23 cellular contexts compared by ENCODE assay signal in the genomic region with DNA sequence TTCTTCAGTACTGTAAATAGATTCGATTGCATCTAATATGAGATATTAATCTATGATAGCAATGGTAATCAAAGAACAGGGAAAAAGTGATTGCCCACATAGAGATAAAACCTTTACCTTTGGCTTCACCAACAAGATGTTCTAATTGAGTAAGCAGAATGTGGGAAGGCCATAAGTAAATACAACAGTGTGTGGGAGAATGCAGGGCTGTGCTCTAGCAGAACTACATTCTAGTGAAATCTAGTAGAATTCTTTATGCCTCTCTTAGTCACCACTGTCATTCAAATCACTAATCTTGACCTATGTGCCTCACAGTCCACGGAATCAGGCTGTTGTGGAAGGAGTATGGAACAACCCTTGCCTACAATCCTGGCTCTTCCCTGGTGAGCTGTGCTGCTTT.
"Had no signal": no experiment of that assay in that cellular context is flagged by ENCODE, and none has a peak within 500 bp of the region (broad histone marks: within the 10 kb centered on the region; RNA-seq: fewer than 3 reads in every experiment).

No MANE protein-coding gene starts in this region.

- H3K27me3 Mint-ChIP-seq: activated B cell treated with CpG ODN at 0.5 μM for 24 hours; activated CD4-positive, alpha-beta memory T cell treated with anti-CD3 and anti-CD28 coated beads for 36 hours; activated CD4-positive, alpha-beta T cell treated with anti-CD3 and anti-CD28 coated beads, Interleukin-2, amount 10 ng/mL, durations not matched to agents 24 days and 14 days; activated naive CD4-positive, alpha-beta T cell treated with anti-CD3 and anti-CD28 coated beads, Interleukin-2, amount 10 ng/mL, durations not matched to agents 7 days and 5 days; activated naive CD8-positive, alpha-beta T cell treated with anti-CD3 and anti-CD28 coated beads for 36 hours; activated T-helper 17 cell treated with anti-CD3 and anti-CD28 coated beads, Interleukin-2, amount 50 U/mL, for 72 hours had no signal

- H3K9me3 Mint-ChIP-seq: activated CD4-positive, alpha-beta memory T cell treated with anti-CD3 and anti-CD28 coated beads for 36 hours; activated CD4-positive, alpha-beta T cell treated with anti-CD3 and anti-CD28 coated beads, Interleukin-2, amount 10 ng/mL, durations not matched to agents 24 days and 14 days; activated naive CD4-positive, alpha-beta T cell treated with anti-CD3 and anti-CD28 coated beads, Interleukin-2, amount 10 ng/mL, durations not matched to agents 7 days and 5 days; activated naive CD8-positive, alpha-beta T cell treated with anti-CD3 and anti-CD28 coated beads for 36 hours; activated T-helper 17 cell treated with anti-CD3 and anti-CD28 coated beads, Interleukin-2, amount 50 U/mL, for 72 hours; T-helper 1 cell treated with Interleukin-12 subunit alpha and Interleukin-12 subunit beta and Interleukin-4 antibody, amounts not matched to agents 30 μg/mL and 1 μg/mL, for 36 hours had no signal

- H3K4me3 ChIP-seq: K562, PC-9 had no signal

- H3K36me3 Mint-ChIP-seq: activated CD4-positive, alpha-beta memory T cell treated with anti-CD3 and anti-CD28 coated beads for 36 hours; activated naive CD4-positive, alpha-beta T cell treated with anti-CD3 and anti-CD28 coated beads, Interleukin-2, amount 10 ng/mL, durations not matched to agents 7 days and 5 days; activated naive CD8-positive, alpha-beta T cell treated with anti-CD3 and anti-CD28 coated beads for 36 hours had no signal

- H3K27ac ChIP-seq: PC-9 had no signal

- DNase-seq: activated B cell treated with CpG ODN at 0.5 μM for 24 hours; activated CD4-positive, alpha-beta memory T cell treated with anti-CD3 and anti-CD28 coated beads for 36 hours; activated CD4-positive, alpha-beta T cell treated with anti-CD3 and anti-CD28 coated beads for 1 hour; activated CD4-positive, alpha-beta T cell treated with anti-CD3 and anti-CD28 coated beads, Interleukin-2, amount 10 ng/mL, durations not matched to agents 24 days and 14 days; activated gamma-delta T cell; activated naive CD4-positive, alpha-beta T cell treated with anti-CD3 and anti-CD28 coated beads, Interleukin-2, amount 10 ng/mL, durations not matched to agents 7 days and 5 days; activated naive CD8-positive, alpha-beta T cell treated with anti-CD3 and anti-CD28 coated beads for 36 hours; activated T-cell treated with anti-CD3 and anti-CD28 coated beads for 4 hours; activated T-cell treated with anti-CD3 and anti-CD28 coated beads, Interleukin-2, amount 50 U/mL, for 48 hours; anterior cingulate cortex; Karpas-422; MM.1S; NCI-H1105; NCI-H1436; NCI-H187; NCI-H2081; NCI-H510A treated with DMSO at 0.1 percent for 48 hours; NCI-H69; PC-9; SHP77 treated with DMSO at 0.1 percent for 48 hours had no signal

- H3K4me3 Mint-ChIP-seq: activated B cell treated with CpG ODN at 0.5 μM for 24 hours; activated CD4-positive, alpha-beta memory T cell treated with anti-CD3 and anti-CD28 coated beads for 36 hours; activated CD4-positive, alpha-beta T cell treated with anti-CD3 and anti-CD28 coated beads, Interleukin-2, amount 10 ng/mL, durations not matched to agents 24 days and 14 days; activated naive CD4-positive, alpha-beta T cell treated with anti-CD3 and anti-CD28 coated beads, Interleukin-2, amount 10 ng/mL, durations not matched to agents 7 days and 5 days; activated naive CD8-positive, alpha-beta T cell treated with anti-CD3 and anti-CD28 coated beads for 36 hours; activated T-helper 17 cell treated with anti-CD3 and anti-CD28 coated beads, Interleukin-2, amount 50 U/mL, for 72 hours; T-helper 1 cell treated with Interleukin-12 subunit alpha and Interleukin-12 subunit beta and Interleukin-4 antibody, amounts not matched to agents 30 μg/mL and 1 μg/mL, for 36 hours had no signal

- H3K4me1 Mint-ChIP-seq: activated B cell treated with CpG ODN at 0.5 μM for 24 hours; activated CD4-positive, alpha-beta T cell treated with anti-CD3 and anti-CD28 coated beads, Interleukin-2, amount 10 ng/mL, durations not matched to agents 24 days and 14 days; activated naive CD4-positive, alpha-beta T cell treated with anti-CD3 and anti-CD28 coated beads, Interleukin-2, amount 10 ng/mL, durations not matched to agents 7 days and 5 days; activated T-helper 17 cell treated with anti-CD3 and anti-CD28 coated beads, Interleukin-2, amount 50 U/mL, for 72 hours had no signal

- H3K27ac Mint-ChIP-seq: activated B cell treated with CpG ODN at 0.5 μM for 24 hours; activated CD4-positive, alpha-beta memory T cell treated with anti-CD3 and anti-CD28 coated beads for 36 hours; activated CD4-positive, alpha-beta T cell treated with anti-CD3 and anti-CD28 coated beads, Interleukin-2, amount 10 ng/mL, durations not matched to agents 24 days and 14 days; activated naive CD4-positive, alpha-beta T cell treated with anti-CD3 and anti-CD28 coated beads, Interleukin-2, amount 10 ng/mL, durations not matched to agents 7 days and 5 days; activated naive CD8-positive, alpha-beta T cell treated with anti-CD3 and anti-CD28 coated beads for 36 hours; activated T-helper 17 cell treated with anti-CD3 and anti-CD28 coated beads, Interleukin-2, amount 50 U/mL, for 72 hours; T-helper 1 cell treated with Interleukin-12 subunit alpha and Interleukin-12 subunit beta and Interleukin-4 antibody, amounts not matched to agents 30 μg/mL and 1 μg/mL, for 36 hours had no signal
